2 cellular contexts compared by ENCODE assay signal in the genomic region with DNA sequence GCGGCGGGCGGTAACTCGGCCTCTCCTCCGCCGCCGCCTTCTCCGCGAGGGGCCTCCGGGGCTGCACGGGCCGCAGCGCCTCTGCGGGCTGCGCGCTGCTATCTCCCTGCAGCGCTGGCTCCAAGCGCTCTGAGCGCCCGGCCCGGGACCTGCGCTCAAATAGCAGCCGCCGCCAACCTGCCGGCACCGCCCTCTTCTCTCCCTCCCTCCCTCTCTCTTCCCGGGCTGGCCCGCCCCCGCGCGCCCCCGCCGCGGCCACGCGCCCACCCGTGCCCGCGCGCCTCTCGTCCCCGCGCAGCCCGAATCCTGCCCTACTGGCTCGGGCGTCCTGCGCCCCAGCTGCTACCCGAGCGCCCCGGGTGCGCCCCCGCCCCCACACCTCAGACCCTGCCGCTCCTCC.
TF ChIP-seq lines count a peak whose summit lies in the region.

A gene (minus strand): TSS at position 131 of the 400 bp plus-strand sequence. CDS start 211 bp downstream, outside the sequence.

TF ChIP-seq in HEK293T, 16 proteins besides CTCF, POLR2A, EP300 and RAD21 (continued from another document):
- TF ChIP-seq TARDBP (IDR thresholded peaks at IDR 0.05), result no peak
- TF ChIP-seq L3MBTL2 (conservative IDR thresholded peaks at IDR 0.05), result no peak
- no peak for TF ChIP-seq HDGF (IDR thresholded peaks at IDR 0.05; ENCODE audit: borderline replicate concordance)
- TF ChIP-seq FOXK2 (IDR thresholded peaks at IDR 0.05), result no peak
- TF ChIP-seq NFRKB (IDR thresholded peaks at IDR 0.05), result no peak
TF ChIP-seq in HEK293T: peak in this region for 0.

TF ChIP-seq in HepG2, 621 proteins besides CTCF, POLR2A, EP300 and RAD21 (continued from another document):
- no peak for TF ChIP-seq IKZF4 (CRISPR knock-in tag; IDR thresholded peaks at IDR 0.05; ENCODE audit: borderline replicate concordance, low read depth, not compliant biosample characterization)
